In the genomic region with DNA sequence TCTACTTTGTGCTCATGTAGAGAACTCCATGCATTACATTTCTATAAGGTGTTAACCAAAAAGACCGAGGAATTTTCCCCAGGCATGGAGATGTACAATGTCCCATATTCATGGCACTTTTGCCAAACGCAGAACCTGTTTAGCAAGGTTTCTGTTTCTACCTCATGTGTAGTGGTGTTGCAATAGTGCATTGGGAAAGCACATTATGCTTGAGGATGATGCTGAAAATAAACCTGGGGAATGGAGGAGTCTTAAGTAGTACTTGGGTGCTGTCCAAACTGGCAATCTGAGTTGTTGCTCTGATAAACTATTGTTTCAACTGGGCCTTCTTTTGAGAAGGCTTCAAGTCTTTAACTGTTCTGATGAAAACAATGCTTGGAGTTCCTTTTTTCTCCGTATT, we compare ENCODE assay signal across 13 cellular contexts. TPM values are rescaled to one million over a fixed set of nuclear protein-coding genes. Genes with fewer than 3 reads are reported as not detected.
DNase-seq lines count a peak whose midpoint lies in the region.
"Had no signal": no experiment of that assay in that cellular context is flagged by ENCODE, and none has a peak within 500 bp of the region (broad histone marks: within the 10 kb centered on the region; RNA-seq: fewer than 3 reads in every experiment).

No MANE protein-coding gene starts in this region.

- H3K4me3 ChIP-seq in trophoblast cell (ENCODE audit: low read depth, low read length) = no peak overlapping the region

- H3K18ac ChIP-seq in trophoblast cell (ENCODE audit: low read length) = no peak overlapping the region

- H3K79me2 ChIP-seq in trophoblast cell (ENCODE audit: control insufficient read depth, insufficient read depth, low read length, poor library complexity) = no peaks in the 10 kb centered on the region

- no peak overlapping the region for H2BK120ac ChIP-seq in trophoblast cell (ENCODE audit: insufficient read depth, low read length, poor library complexity)

- no peaks in the 10 kb centered on the region for H3K27me3 ChIP-seq in trophoblast cell (ENCODE audit: insufficient read depth, low read length)

- H3K27ac ChIP-seq in epithelial cell of prostate = peak overlapping the region; percentile 34
- no peak overlapping the region for H3K27ac ChIP-seq in trophoblast cell (ENCODE audit: low read depth, low read length)
- H3K27ac ChIP-seq: KMS-11 had no signal

- DNase-seq in HT-29 (ENCODE audit: low spot score) (peak; percentile 95), NCI-H226 (peak; percentile 49), epithelial cell of prostate (ENCODE audit: low read depth, low spot score) (peak; percentile 93), trophoblast cell (peak; percentile 92 to 100), iPS-NIHi7 (ENCODE audit: extremely low spot score) (no peak), retina (no peak), NCI-H1436 (lab: John Stamatoyannopoulos, UW) (no peak)
- DNase-seq: activated CD4-positive, alpha-beta T cell treated with anti-CD3 and anti-CD28 coated beads, Interleukin-2, amount 10 ng/mL, durations not matched to agents 24 days and 14 days; anterior cingulate cortex; effector CD8-positive, alpha-beta T cell; NCI-H2171 treated with DMSO at 0.1 percent for 48 hours had no signal

- H3K36me3 ChIP-seq in trophoblast cell (ENCODE audit: control insufficient read depth in 1 of 2, insufficient read depth in 2 of 2, low read length in 2 of 2) = no peaks in the 10 kb centered on the region

- no peak overlapping the region for H2AK5ac ChIP-seq in trophoblast cell (ENCODE audit: low read length)

- no peak overlapping the region for H3K4me2 ChIP-seq in trophoblast cell (ENCODE audit: low read length)
- H3K4me2 ChIP-seq: KMS-11 had no signal

- no peaks in the 10 kb centered on the region for H3K4me1 ChIP-seq in trophoblast cell (ENCODE audit: control insufficient read depth in 1 of 2, insufficient read depth in 2 of 2, low read length in 2 of 2)

- H2BK5ac ChIP-seq in trophoblast cell (ENCODE audit: low read depth, low read length, poor library complexity) = no peak overlapping the region

- H3K4ac ChIP-seq in trophoblast cell (ENCODE audit: low read depth, low read length) = no peak overlapping the region

- no peak overlapping the region for H4K12ac ChIP-seq in trophoblast cell (ENCODE audit: low read depth, low read length)

- no CpG with 5 or more reads among the region's 3 CpGs for WGBS in trophoblast cell (ENCODE audit: extremely low coverage, insufficient coverage, insufficient read length)

- H3K79me1 ChIP-seq in trophoblast cell (ENCODE audit: low read length) = no peaks in the 10 kb centered on the region

- H3K9ac ChIP-seq in trophoblast cell (ENCODE audit: low read length) = no peak overlapping the region
- H3K9ac ChIP-seq: KMS-11 had no signal

- no peak overlapping the region for H3K14ac ChIP-seq in trophoblast cell (ENCODE audit: low read length)

- H3K23ac ChIP-seq in trophoblast cell (ENCODE audit: low read length) = no peak overlapping the region

- no peak overlapping the region for H2BK12ac ChIP-seq in trophoblast cell (ENCODE audit: low read length)

- no peak overlapping the region for H4K8ac ChIP-seq in trophoblast cell (ENCODE audit: low read depth, low read length)

- H4K91ac ChIP-seq in trophoblast cell (ENCODE audit: low read depth, low read length) = no peak overlapping the region

- H3K9me3 ChIP-seq in trophoblast cell (ENCODE audit: insufficient read depth, low read depth, low read length) = no peaks in the 10 kb centered on the region

- H2AFZ ChIP-seq in trophoblast cell (ENCODE audit: insufficient read depth, low read length, poor library complexity) = no peak overlapping the region

RNA-seq across cellular contexts. Expression of gene MUC15, which starts 11.5 kb away (rescaled TPM):
- total RNA-seq in HT-29 (2014; rRNA removed; shearing (Covaris generic)) = 0.28 TPM in 1 of 2 replicates, not detected in the other
- polyA plus RNA-seq in trophoblast cell (2013) = 433 and 477 TPM in 2 replicates
- total RNA-seq: activated CD4-positive, alpha-beta T cell treated with anti-CD3 and anti-CD28 coated beads, Interleukin-2, amount 10 ng/mL, durations not matched to agents 24 days and 14 days; neural crest cell had no signal

Comparison
In these comparisons a context has a peak if more than half of its experiments do, and no peak if none do; other contexts are left out.
1. DNase-seq: peak in HT-29 (single experiment), NCI-H226 (single experiment), epithelial cell of prostate (single experiment) and trophoblast cell (2 of 2); none in iPS-NIHi7 (single experiment), retina (single experiment) and NCI-H1436 (single experiment).